ENCODE assay signal across 27 cellular contexts in the genomic region with DNA sequence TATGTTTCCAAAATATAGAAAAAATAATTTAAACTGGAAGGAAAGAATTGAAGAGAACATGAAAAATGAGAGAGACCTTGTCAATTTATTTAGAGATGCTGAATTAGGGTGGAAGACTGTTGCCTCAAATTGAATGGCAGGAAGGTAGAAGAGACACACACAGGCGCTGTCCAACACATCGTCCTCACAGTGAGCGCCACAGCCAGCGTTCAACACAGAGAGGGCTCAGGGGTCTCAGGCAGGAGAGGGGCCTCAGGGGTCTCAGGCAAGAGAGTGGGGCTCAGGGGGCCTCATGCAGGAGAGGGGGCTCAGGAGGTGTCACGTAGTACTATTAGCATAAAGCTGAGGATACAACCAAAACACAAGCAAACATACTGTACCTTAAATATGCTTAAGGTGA.
A peak's percentile ranks its signal among the peaks of the same experiment; 100 is the strongest.
DNase-seq lines count a peak whose midpoint lies in the region; ATAC-seq, FAIRE-seq and TF ChIP-seq lines count a peak whose summit lies in the region.
"Had no signal": no experiment of that assay in that cellular context is flagged by ENCODE, and none has a peak within 500 bp of the region (broad histone marks: within the 10 kb centered on the region; RNA-seq: fewer than 3 reads in every experiment).

No MANE protein-coding gene starts in this region.

- no peak for TF ChIP-seq POLR2A in A549 (IDR thresholded peaks at IDR 0.05; ENCODE audit: low read length)
- no peak for TF ChIP-seq POLR2A in GM12892 (IDR thresholded peaks at IDR 0.05; ENCODE audit: low read depth, low read length)

- H3K27ac Mint-ChIP-seq in H9 (no peak overlapping the region), neural progenitor cell (no peak overlapping the region)
- H3K27ac Mint-ChIP-seq: B cell; CD8-positive, alpha-beta T cell; IgD-negative memory B cell had no signal

- H2BK20ac ChIP-seq in H9 (ENCODE audit: low read depth, low read length, poor library complexity, severe bottlenecking) = no peak overlapping the region

- H3K18ac ChIP-seq in H9 (ENCODE audit: insufficient read length, low read depth, low read length) = no peak overlapping the region

- CTCF ChIA-PET in A549 (lab: Yijun Ruan, JAX) = no interaction called here

- H3K4me1 ChIP-seq in A549 (no peaks in the 10 kb centered on the region), H9 (ENCODE audit: insufficient read depth, low read length) (no peaks in the 10 kb centered on the region), neural progenitor cell (no peaks in the 10 kb centered on the region)
- H3K4me1 ChIP-seq: Caco-2 had no signal

- H4K5ac ChIP-seq in H9 (ENCODE audit: insufficient read length, low read depth, low read length) = no peak overlapping the region

- H3K4me2 ChIP-seq in A549 (no peak overlapping the region), H9 (ENCODE audit: insufficient read depth, insufficient read length, low read length) (no peak overlapping the region), neural progenitor cell (no peak overlapping the region)

- H3K4me1 Mint-ChIP-seq in H9 (no peaks in the 10 kb centered on the region), neural progenitor cell (peaks cover 18% of the 10 kb centered on the region)
- H3K4me1 Mint-ChIP-seq in activated T-cell treated with anti-CD3 and anti-CD28 coated beads, Interleukin-2, amount 50 U/mL, for 4 hours (ENCODE audit: low read depth) = no peaks in the 10 kb centered on the region
- H3K4me1 Mint-ChIP-seq: B cell, IgD-negative memory B cell had no signal

- H3K56ac ChIP-seq in H9 (ENCODE audit: insufficient read length, low read depth, low read length) = no peak overlapping the region

- no peak for TF ChIP-seq CTCF in A549 (IDR thresholded peaks at IDR 0.05)
- TF ChIP-seq CTCF in H9 (conservative IDR thresholded peaks at IDR 0.05) = no peak
- TF ChIP-seq CTCF in coronary artery (IDR thresholded peaks at IDR 0.05) = no peak
- no peak for TF ChIP-seq CTCF in neural progenitor cell (IDR thresholded peaks at IDR 0.05)

- WGBS in A549 (ENCODE audit: missing lambda C conversion rate) = 39% methylated on average over 5 of the region's 5 CpGs
- no CpG with 5 or more reads among the region's 5 CpGs for WGBS in H9 (ENCODE audit: extremely low coverage, insufficient read length, low lambda C conversion rate)

- H3K27ac ChIP-seq in A549 (no peak overlapping the region), H9 (ENCODE audit: insufficient read length, low read depth, low read length) (no peak overlapping the region), coronary artery (no peak overlapping the region), neural progenitor cell (no peak overlapping the region)
- H3K27ac ChIP-seq: C4-2B, RWPE1, SK-N-MC had no signal

- no peaks in the 10 kb centered on the region for H4K20me1 ChIP-seq in H9 (ENCODE audit: control insufficient read depth, insufficient read depth, insufficient read length)
- no peaks in the 10 kb centered on the region for H4K20me1 ChIP-seq in neural progenitor cell (ENCODE audit: low read depth)

- ATAC-seq in A549 = no peak
- no peak for ATAC-seq in HG03108 (IDR thresholded peaks at IDR 0.05; ENCODE audit: unreplicated experiment)
- ATAC-seq in activated T-cell treated with anti-CD3 and anti-CD28 coated beads, Interleukin-2, amount 50 U/mL, for 4 hours = no peak
- ATAC-seq: CD8-positive, alpha-beta T cell; Panc1 had no signal

- no peak overlapping the region for H2BK120ac ChIP-seq in H9 (ENCODE audit: low read depth, low read length, poor library complexity, severe bottlenecking)

- no peak overlapping the region for H3K23ac ChIP-seq in H9 (ENCODE audit: insufficient read length, low read depth, low read length)

- no peaks in the 10 kb centered on the region for H3K9me3 Mint-ChIP-seq in H9
- no peaks in the 10 kb centered on the region for H3K9me3 Mint-ChIP-seq in neural progenitor cell
- H3K9me3 Mint-ChIP-seq in activated T-cell treated with anti-CD3 and anti-CD28 coated beads, Interleukin-2, amount 50 U/mL, for 4 hours = no peaks in the 10 kb centered on the region
- H3K9me3 Mint-ChIP-seq: CD8-positive, alpha-beta T cell; IgD-negative memory B cell had no signal

- H3F3A ChIP-seq in neural progenitor cell (ENCODE audit: low read depth) = no peaks in the 10 kb centered on the region

- no peak overlapping the region for H3K4ac ChIP-seq in H9 (ENCODE audit: low read depth, low read length)

- H3T11ph ChIP-seq in H9 (ENCODE audit: low read length) = no peak overlapping the region

- H2AFZ ChIP-seq in H9 (ENCODE audit: low read length) = no peak overlapping the region
- H2AFZ ChIP-seq in neural progenitor cell (replicated peaks) = no peak overlapping the region

- no peaks in the 10 kb centered on the region for H3K36me3 ChIP-seq in neural progenitor cell

- H3K79me1 ChIP-seq in H9 (ENCODE audit: insufficient read depth, low read depth, low read length, poor library complexity, severe bottlenecking) = no peaks in the 10 kb centered on the region

- DNase-seq in A549 (ENCODE audit: low read depth in 1 of 2, low spot score in 1 of 2) = no peak
- DNase-seq in H9 = peak; percentile 22
- DNase-seq in coronary artery (ENCODE audit: low spot score) = peak; percentile 9
- DNase-seq in neural progenitor cell (ENCODE audit: low spot score) = peak; percentile 1
- DNase-seq in GM12892 (ENCODE audit: insufficient read length) = no peak
- no peak for DNase-seq in activated T-cell treated with anti-CD3 and anti-CD28 coated beads, Interleukin-2, amount 50 U/mL, for 4 hours
- DNase-seq: Caco-2, DMS 273 treated with DMSO at 0.1 percent for 48 hours, DMS79 treated with DMSO at 0.1 percent for 48 hours, GF-D8, GOT3, HCEC 1CT, NCI-H1048, NCI-H1417, NCI-H1694, NCI-H2029 treated with DMSO at 0.1 percent for 48 hours, NCI-H2227 treated with DMSO at 0.1 percent for 48 hours, NCI-H526 treated with DMSO at 0.1 percent for 48 hours, SHP77 treated with DMSO at 0.1 percent for 48 hours had no signal

- H3K9me3 ChIP-seq in A549 = 0 out of 3 replicates have a peak, but pooled peaks cover 3% of the 10 kb centered on the region
- H3K9me3 ChIP-seq in H9 (ENCODE audit: control insufficient read depth, low read depth, low read length) = no peaks in the 10 kb centered on the region
- no peaks in the 10 kb centered on the region for H3K9me3 ChIP-seq in neural progenitor cell (ENCODE audit: low read depth)
- H3K9me3 ChIP-seq: Caco-2 had no signal

- FAIRE-seq in A549 (lab: Jason Lieb, UNC) (no peak), GM12892 (lab: Jason Lieb, UNC) (no peak)

- no peak overlapping the region for H2BK5ac ChIP-seq in H9 (ENCODE audit: insufficient read length, low read length)

- H3K14ac ChIP-seq in H9 (ENCODE audit: insufficient read depth, low read length) = no peak overlapping the region

- no peak overlapping the region for H3K4me3 ChIP-seq in A549
- no peak overlapping the region for H3K4me3 ChIP-seq in coronary artery
- no peak overlapping the region for H3K4me3 ChIP-seq in neural progenitor cell
- H3K4me3 ChIP-seq: SK-N-MC had no signal

- no peak overlapping the region for H3K9ac ChIP-seq in H9 (ENCODE audit: extremely low read depth, insufficient read length, low read length)
- H3K9ac ChIP-seq in neural progenitor cell = no peak overlapping the region

- no peak overlapping the region for H2BK12ac ChIP-seq in H9 (ENCODE audit: insufficient read length, low read depth, low read length)

- H2BK15ac ChIP-seq in H9 (ENCODE audit: low read depth, low read length) = no peak overlapping the region

- no peaks in the 10 kb centered on the region for H3K23me2 ChIP-seq in H9 (ENCODE audit: insufficient read length, low read depth, low read length, poor library complexity, severe bottlenecking)

- no peak for TF ChIP-seq RAD21 in A549 (conservative IDR thresholded peaks at IDR 0.05 in 1 of 2, IDR thresholded peaks at IDR 0.05 in 1 of 2)

- POLR2A ChIA-PET in A549 (lab: Yijun Ruan, JAX) = no interaction called here

- H2AK5ac ChIP-seq in H9 (ENCODE audit: insufficient read length, low read length) = no peak overlapping the region

- H3K79me2 ChIP-seq in H9 (ENCODE audit: insufficient read depth, low read length) (no peaks in the 10 kb centered on the region), neural progenitor cell (ENCODE audit: low read depth) (no peaks in the 10 kb centered on the region)

- no peak for TF ChIP-seq EP300 in A549 (IDR thresholded peaks at IDR 0.05)

- H3K36me3 Mint-ChIP-seq in H9 (ENCODE audit: insufficient read depth in 1 of 3, low read depth in 3 of 3) (no peaks in the 10 kb centered on the region), neural progenitor cell (no peaks in the 10 kb centered on the region)
- H3K36me3 Mint-ChIP-seq in activated T-cell treated with anti-CD3 and anti-CD28 coated beads, Interleukin-2, amount 50 U/mL, for 4 hours (ENCODE audit: insufficient read depth) = no peaks in the 10 kb centered on the region
- H3K36me3 Mint-ChIP-seq: CD8-positive, alpha-beta T cell; IgD-negative memory B cell had no signal

- H3K27me3 Mint-ChIP-seq in H9 (ENCODE audit: low read depth) (peaks cover 7% of the 10 kb centered on the region; the same call in 1 of the 2 replicates), neural progenitor cell (ENCODE audit: insufficient read depth, low read depth) (no peaks in the 10 kb centered on the region)
- peaks cover 9% of the 10 kb centered on the region for H3K27me3 Mint-ChIP-seq in activated T-cell treated with anti-CD3 and anti-CD28 coated beads, Interleukin-2, amount 50 U/mL, for 4 hours (ENCODE audit: low read depth)

- H3K4me3 Mint-ChIP-seq in H9 (no peak overlapping the region), neural progenitor cell (no peak overlapping the region)
- H3K4me3 Mint-ChIP-seq in activated T-cell treated with anti-CD3 and anti-CD28 coated beads, Interleukin-2, amount 50 U/mL, for 4 hours = no peak overlapping the region
- H3K4me3 Mint-ChIP-seq: B cell; CD8-positive, alpha-beta T cell; IgD-negative memory B cell had no signal

- H3K27me3 ChIP-seq in H9 (ENCODE audit: insufficient read depth, low read length) (no peaks in the 10 kb centered on the region), neural progenitor cell (no peaks in the 10 kb centered on the region)

- no peak overlapping the region for H4K8ac ChIP-seq in H9 (replicated peaks; ENCODE audit: insufficient read length, low read depth, low read length)

- no peak overlapping the region for H4K91ac ChIP-seq in H9 (ENCODE audit: insufficient read length, low read depth, low read length)

TF ChIP-seq in A549, 52 proteins besides CTCF, POLR2A, EP300 and RAD21 (continues in another document):
- TF ChIP-seq TFCP2L1 (CRISPR knock-in tag; IDR thresholded peaks at IDR 0.05) (no peak), EHF (CRISPR knock-in tag; IDR thresholded peaks at IDR 0.05) (no peak), FOXS1 (CRISPR knock-in tag; IDR thresholded peaks at IDR 0.05) (no peak), CHD4 (IDR thresholded peaks at IDR 0.05; ENCODE audit: borderline replicate concordance) (no peak)

Comparison
In these comparisons a context has a peak if more than half of its experiments do, and no peak if none do; other contexts are left out.
1. DNase-seq: peak in H9 (single experiment), coronary artery (single experiment) and neural progenitor cell (single experiment); none in A549 (0 of 2), GM12892 (single experiment) and activated T-cell treated with anti-CD3 and anti-CD28 coated beads, Interleukin-2, amount 50 U/mL, for 4 hours (single experiment).